In the genomic region with DNA sequence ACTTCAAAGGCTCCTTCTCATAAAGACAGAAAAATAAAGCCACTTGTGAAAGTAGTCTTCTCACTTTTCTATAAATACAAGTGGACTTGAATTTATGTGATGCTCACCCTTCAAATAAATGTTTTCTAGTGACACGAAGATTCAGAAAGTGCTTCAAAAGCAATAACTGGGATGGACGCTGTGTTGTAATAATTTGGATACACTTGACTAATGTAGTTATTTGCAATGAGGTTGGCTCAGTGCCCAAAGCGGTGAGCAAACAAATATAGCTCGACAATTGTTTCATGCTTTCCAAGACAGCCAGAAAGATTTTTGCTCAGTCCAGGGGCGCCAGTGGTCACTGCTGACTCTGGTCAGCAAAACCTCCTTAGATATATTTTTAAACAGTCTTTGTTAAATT, we compare ENCODE assay signal across 15 cellular contexts.
DNase-seq lines count a peak whose midpoint lies in the region; ATAC-seq and TF ChIP-seq lines count a peak whose summit lies in the region.
"Had no signal": no experiment of that assay in that cellular context is flagged by ENCODE, and none has a peak within 500 bp of the region (broad histone marks: within the 10 kb centered on the region; RNA-seq: fewer than 3 reads in every experiment).

No MANE protein-coding gene starts in this region.

- H3K4me1 Mint-ChIP-seq in stimulated activated naive B cell treated with anti-CD40 and anti-IgM and Interleukin-4, amounts not matched to agents 10 μg/mL and 1 μg/mL and 100 μg/mL, for 72 hours: no peaks in the 10 kb centered on the region
- H3K4me1 Mint-ChIP-seq in HFFc6 (ENCODE audit: low read depth): no peaks in the 10 kb centered on the region
- H3K4me1 Mint-ChIP-seq: T-cell had no signal

- no peak for TF ChIP-seq CTCF in HFFc6 (IDR thresholded peaks at IDR 0.05)

- H3K36me3 ChIP-seq in SJCRH30 (no peaks in the 10 kb centered on the region), H7 (replicated peaks; ENCODE audit: control insufficient read depth, insufficient read depth, low read length) (no peaks in the 10 kb centered on the region)
- H3K36me3 ChIP-seq: gastrocnemius medialis, left ventricle myocardium inferior had no signal

- peaks cover 4 to 5% of the 10 kb centered on the region in 2 donors for H3K27me3 Mint-ChIP-seq in stimulated activated naive B cell treated with anti-CD40 and anti-IgM and Interleukin-4, amounts not matched to agents 10 μg/mL and 1 μg/mL and 100 μg/mL, for 72 hours
- H3K27me3 Mint-ChIP-seq in HFFc6 (ENCODE audit: insufficient read depth): no peaks in the 10 kb centered on the region
- H3K27me3 Mint-ChIP-seq: T-cell had no signal

- H3K27me3 ChIP-seq in SJCRH30 (no peaks in the 10 kb centered on the region), H7 (ENCODE audit: control insufficient read depth, insufficient read depth, low read length) (no peaks in the 10 kb centered on the region)
- H3K27me3 ChIP-seq: gastrocnemius medialis had no signal

- H3K9me3 Mint-ChIP-seq in stimulated activated naive B cell treated with anti-CD40 and anti-IgM and Interleukin-4, amounts not matched to agents 10 μg/mL and 1 μg/mL and 100 μg/mL, for 72 hours: no peaks in the 10 kb centered on the region
- peaks cover 23% of the 10 kb centered on the region for H3K9me3 Mint-ChIP-seq in HFFc6
- H3K9me3 Mint-ChIP-seq: activated naive CD4-positive, alpha-beta T cell treated with anti-CD3 and anti-CD28 coated beads for 36 hours had no signal

- H3K4me3 Mint-ChIP-seq in stimulated activated naive B cell treated with anti-CD40 and anti-IgM and Interleukin-4, amounts not matched to agents 10 μg/mL and 1 μg/mL and 100 μg/mL, for 72 hours: no peak overlapping the region
- no peak overlapping the region for H3K4me3 Mint-ChIP-seq in HFFc6
- H3K4me3 Mint-ChIP-seq: activated naive CD4-positive, alpha-beta T cell treated with anti-CD3 and anti-CD28 coated beads for 36 hours; T-cell had no signal

- no peak; the same call in 1 of the 2 replicates for TF ChIP-seq RAD21 in Ishikawa (IDR thresholded peaks at IDR 0.05; ENCODE audit: low read depth)

- no peak overlapping the region for H3K27ac Mint-ChIP-seq in stimulated activated naive B cell treated with anti-CD40 and anti-IgM and Interleukin-4, amounts not matched to agents 10 μg/mL and 1 μg/mL and 100 μg/mL, for 72 hours
- no peak overlapping the region for H3K27ac Mint-ChIP-seq in HFFc6
- H3K27ac Mint-ChIP-seq: activated naive CD4-positive, alpha-beta T cell treated with anti-CD3 and anti-CD28 coated beads for 36 hours; T-cell had no signal

- no peak for ATAC-seq in stimulated activated naive B cell treated with anti-CD40 and anti-IgM and Interleukin-4, amounts not matched to agents 10 μg/mL and 1 μg/mL and 100 μg/mL, for 72 hours (replicated peaks)
- ATAC-seq: gastrocnemius medialis, T-cell had no signal

- DNase-seq in NCI-H2107 treated with DMSO at 0.1 percent for 48 hours (lab: John Stamatoyannopoulos, UW; ENCODE audit: unreplicated experiment): peak; percentile 14
- DNase-seq in SJCRH30: peak; percentile 4 to 24
- DNase-seq in left kidney (ENCODE audit: low read depth, low spot score): peak; percentile 32
- DNase-seq in H7: no peak
- DNase-seq in stimulated activated naive B cell treated with anti-CD40 and anti-IgM and Interleukin-4, amounts not matched to agents 10 μg/mL and 1 μg/mL and 100 μg/mL, for 72 hours: no peak
- no peak for DNase-seq in stimulated activated CD4-positive, alpha-beta T cell treated with anti-CD3 and anti-CD28 coated beads, Interleukin-2, amount 100 ng/mL, for 24 hours
- no peak for DNase-seq in HFFc6
- DNase-seq: activated CD4-positive, alpha-beta T cell treated with anti-CD3 and anti-CD28 coated beads, Interleukin-2, amount 50 U/mL, for 48 hours; activated naive CD4-positive, alpha-beta T cell treated with anti-CD3 and anti-CD28 coated beads for 36 hours; gastrocnemius medialis; left ventricle myocardium inferior; NCI-H524 treated with DMSO at 0.1 percent for 48 hours; T-cell had no signal

- no peaks in the 10 kb centered on the region for H3K9me3 ChIP-seq in SJCRH30 (replicated peaks)
- H3K9me3 ChIP-seq: gastrocnemius medialis, left ventricle myocardium inferior had no signal

- peak; percentile 55; the same call in 1 of the 2 replicates for TF ChIP-seq EP300 in Ishikawa (IDR thresholded peaks at IDR 0.05; ENCODE audit: borderline replicate concordance)

- H3K27ac ChIP-seq in SJCRH30: no peak overlapping the region
- H3K27ac ChIP-seq: C4-2B, gastrocnemius medialis, left ventricle myocardium inferior had no signal

- no peaks in the 10 kb centered on the region for H3K36me3 Mint-ChIP-seq in stimulated activated naive B cell treated with anti-CD40 and anti-IgM and Interleukin-4, amounts not matched to agents 10 μg/mL and 1 μg/mL and 100 μg/mL, for 72 hours
- no peaks in the 10 kb centered on the region for H3K36me3 Mint-ChIP-seq in HFFc6 (ENCODE audit: low read depth)
- H3K36me3 Mint-ChIP-seq: T-cell had no signal

- H3K4me3 ChIP-seq in SJCRH30: no peak overlapping the region
- no peak overlapping the region for H3K4me3 ChIP-seq in H7 (ENCODE audit: insufficient read depth, low read depth, low read length)
- H3K4me3 ChIP-seq: gastrocnemius medialis, left ventricle myocardium inferior had no signal

- no peaks in the 10 kb centered on the region for H3K4me1 ChIP-seq in SJCRH30
- H3K4me1 ChIP-seq: gastrocnemius medialis, left ventricle myocardium inferior had no signal

TF ChIP-seq in Ishikawa, 13 proteins besides CTCF, POLR2A, EP300 and RAD21:
- TF ChIP-seq YY1 (IDR thresholded peaks at IDR 0.05; ENCODE audit: low read depth): no peak
- TF ChIP-seq CEBPB (IDR thresholded peaks at IDR 0.05): peak; percentile 88
- TF ChIP-seq NFIC (IDR thresholded peaks at IDR 0.05): peak; percentile 92
- TF ChIP-seq CREB1 (IDR thresholded peaks at IDR 0.05; ENCODE audit: low read depth): no peak
- TF ChIP-seq, protein P1, sequence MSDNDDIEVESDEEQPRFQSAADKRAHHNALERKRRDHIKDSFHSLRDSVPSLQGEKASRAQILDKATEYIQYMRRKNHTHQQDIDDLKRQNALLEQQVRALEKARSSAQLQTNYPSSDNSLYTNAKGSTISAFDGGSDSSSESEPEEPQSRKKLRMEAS (IDR thresholded peaks at IDR 0.05): no peak
- no peak for TF ChIP-seq EGR1 (IDR thresholded peaks at IDR 0.05)
- TF ChIP-seq TAF1 (IDR thresholded peaks at IDR 0.05; ENCODE audit: low read depth): no peak
- peak; percentile 43; the same call in 1 of the 2 replicates for TF ChIP-seq TEAD4 (IDR thresholded peaks at IDR 0.05)

Comparison
In these comparisons a context has a peak if more than half of its experiments do, and no peak if none do; other contexts are left out.
1. DNase-seq: peak in NCI-H2107 treated with DMSO at 0.1 percent for 48 hours (single experiment), SJCRH30 (2 of 2) and left kidney (single experiment); none in H7 (single experiment), stimulated activated naive B cell treated with anti-CD40 and anti-IgM and Interleukin-4, amounts not matched to agents 10 μg/mL and 1 μg/mL and 100 μg/mL, for 72 hours (single experiment), stimulated activated CD4-positive, alpha-beta T cell treated with anti-CD3 and anti-CD28 coated beads, Interleukin-2, amount 100 ng/mL, for 24 hours (0 of 2) and HFFc6 (single experiment).